Comparison of ENCODE assay signal across 1 cellular context in the genomic region with DNA sequence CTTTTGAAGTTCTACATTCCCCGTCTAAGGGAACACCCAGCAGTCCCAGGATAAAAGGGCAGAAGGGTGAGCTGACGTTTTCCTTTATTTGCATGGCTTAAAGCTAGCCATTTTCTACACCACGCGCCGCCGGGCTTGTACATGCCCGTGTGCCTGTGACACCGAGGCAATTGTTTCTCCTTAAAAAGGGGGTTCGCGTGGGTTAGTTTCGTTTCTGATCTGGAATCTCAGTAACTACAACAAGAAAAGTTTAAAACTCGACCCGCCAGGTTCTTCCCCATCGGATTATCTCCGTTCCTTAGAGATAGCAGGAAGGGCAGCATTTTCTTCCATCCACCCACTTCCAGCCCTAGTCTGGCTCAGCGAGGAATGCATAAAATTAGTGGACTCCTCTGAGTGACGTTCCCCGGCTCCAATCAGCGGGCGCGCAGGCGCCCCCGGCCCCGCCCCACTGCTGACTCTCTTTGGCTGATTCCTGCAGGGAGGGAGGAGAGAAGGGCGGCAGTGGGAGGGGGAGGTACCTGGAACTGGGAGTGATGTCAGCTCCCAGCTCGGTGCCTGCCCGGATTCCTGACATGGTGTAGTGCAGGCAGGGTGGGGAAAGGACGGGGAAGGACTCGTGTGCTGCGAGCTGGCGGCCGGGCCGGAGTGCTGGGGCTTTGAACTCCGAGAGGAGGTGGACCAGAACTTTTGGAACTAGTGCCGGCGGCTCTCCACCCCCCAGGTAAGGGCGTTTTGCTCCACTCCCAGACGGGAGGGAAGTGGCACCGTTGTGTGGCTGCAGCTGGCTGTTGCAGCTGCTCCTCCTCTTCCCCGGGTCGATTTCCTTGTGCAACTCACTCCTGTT.
TF ChIP-seq lines count a peak whose summit lies in the region.

A gene (plus strand): TSS at position 565 of the 847 bp plus-strand sequence. CDS start 109,191 bp downstream, outside the sequence.

TF ChIP-seq in liver, 16 proteins besides CTCF, POLR2A, EP300 and RAD21 (continued from another document):
- TF ChIP-seq, protein P1, sequence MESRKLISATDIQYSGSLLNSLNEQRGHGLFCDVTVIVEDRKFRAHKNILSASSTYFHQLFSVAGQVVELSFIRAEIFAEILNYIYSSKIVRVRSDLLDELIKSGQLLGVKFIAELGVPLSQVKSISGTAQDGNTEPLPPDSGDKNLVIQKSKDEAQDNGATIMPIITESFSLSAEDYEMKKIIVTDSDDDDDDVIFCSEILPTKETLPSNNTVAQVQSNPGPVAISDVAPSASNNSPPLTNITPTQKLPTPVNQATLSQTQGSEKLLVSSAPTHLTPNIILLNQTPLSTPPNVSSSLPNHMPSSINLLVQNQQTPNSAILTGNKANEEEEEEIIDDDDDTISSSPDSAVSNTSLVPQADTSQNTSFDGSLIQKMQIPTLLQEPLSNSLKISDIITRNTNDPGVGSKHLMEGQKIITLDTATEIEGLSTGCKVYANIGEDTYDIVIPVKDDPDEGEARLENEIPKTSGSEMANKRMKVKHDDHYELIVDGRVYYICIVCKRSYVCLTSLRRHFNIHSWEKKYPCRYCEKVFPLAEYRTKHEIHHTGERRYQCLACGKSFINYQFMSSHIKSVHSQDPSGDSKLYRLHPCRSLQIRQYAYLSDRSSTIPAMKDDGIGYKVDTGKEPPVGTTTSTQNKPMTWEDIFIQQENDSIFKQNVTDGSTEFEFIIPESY (IDR thresholded peaks at IDR 0.05) = no peak
- TF ChIP-seq, protein P2, sequence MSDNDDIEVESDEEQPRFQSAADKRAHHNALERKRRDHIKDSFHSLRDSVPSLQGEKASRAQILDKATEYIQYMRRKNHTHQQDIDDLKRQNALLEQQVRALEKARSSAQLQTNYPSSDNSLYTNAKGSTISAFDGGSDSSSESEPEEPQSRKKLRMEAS (IDR thresholded peaks at IDR 0.05) = peak; percentile 62
- TF ChIP-seq, protein P3, sequence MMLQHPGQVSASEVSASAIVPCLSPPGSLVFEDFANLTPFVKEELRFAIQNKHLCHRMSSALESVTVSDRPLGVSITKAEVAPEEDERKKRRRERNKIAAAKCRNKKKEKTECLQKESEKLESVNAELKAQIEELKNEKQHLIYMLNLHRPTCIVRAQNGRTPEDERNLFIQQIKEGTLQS (IDR thresholded peaks at IDR 0.05) = peak; percentile 16
TF ChIP-seq in liver: peak in this region for 11.
